In genomic region chr5:93596310-93596675, GRCh38 we compare ENCODE assay signal across 19 cellular contexts. TPM values are rescaled to one million over a fixed set of nuclear protein-coding genes. Genes with fewer than 3 reads are reported as not detected.
A peak's percentile ranks its signal among the peaks of the same experiment; 100 is the strongest.
DNase-seq lines count a peak whose midpoint lies in the region; ATAC-seq, FAIRE-seq and TF ChIP-seq lines count a peak whose summit lies in the region.
"Had no signal": no experiment of that assay in that cellular context is flagged by ENCODE, and none has a peak within 500 bp of the region (broad histone marks: within the 10 kb centered on the region; RNA-seq: fewer than 3 reads in every experiment).

No MANE protein-coding gene starts in this region.

- no peaks in the 10 kb centered on the region for H3K4me1 Mint-ChIP-seq in activated T-helper 1 cell treated with anti-CD3 and anti-CD28 coated beads, Interleukin-12 subunit alpha, Interleukin-12 subunit beta, Interleukin-2, Interleukin-4 antibody, amounts not matched to agents 30 ng/mL and 10 ng/mL and 1 ng/mL, durations not matched to agents 14 hours and 24 hours and 36 hours (ENCODE audit: low read depth)
- peaks cover 17% of the 10 kb centered on the region for H3K4me1 Mint-ChIP-seq in type B pancreatic cell (ENCODE audit: unreplicated experiment)
- peaks cover 35% of the 10 kb centered on the region for H3K4me1 Mint-ChIP-seq in stimulated activated naive CD8-positive, alpha-beta T cell treated with anti-CD3 and anti-CD28 coated beads, Interleukin-15, amount 100 ng/mL, for 72 hours

- H3K4me3 ChIP-seq in right atrium auricular region (no peak overlapping the region), kidney (ENCODE audit: low read length in 2 of 2) (no peak overlapping the region)

- DNase-seq in right atrium auricular region (ENCODE audit: low spot score) (no peak), cardiac septum (ENCODE audit: low spot score) (no peak), kidney (peak; percentile 75), type B pancreatic cell (ENCODE audit: extremely low spot score, unreplicated experiment) (no peak), activated T-cell treated with anti-CD3 and anti-CD28 coated beads for 4 hours (no peak)
- DNase-seq in activated T-helper 1 cell treated with anti-CD3 and anti-CD28 coated beads, Interleukin-12 subunit alpha, Interleukin-12 subunit beta, Interleukin-2, Interleukin-4 antibody, amounts not matched to agents 30 ng/mL and 10 ng/mL and 1 ng/mL, durations not matched to agents 14 hours and 24 hours and 36 hours (ENCODE audit: low spot score), result no peak
- no peak for DNase-seq in stimulated activated naive CD8-positive, alpha-beta T cell treated with anti-CD3 and anti-CD28 coated beads, Interleukin-15, amount 100 ng/mL, for 72 hours
- DNase-seq: activated CD4-positive, alpha-beta memory T cell treated with anti-CD3 and anti-CD28 coated beads, Interleukin-2, amount 10 ng/mL, durations not matched to agents 7 days and 5 days; activated T-cell treated with anti-CD3 and anti-CD28 coated beads, Interleukin-2, amount 50 U/mL, for 4 hours; CD4-positive, alpha-beta memory T cell; foreskin melanocyte; HCEC 1CT; NCI-H1048; NCI-H2029 treated with DMSO at 0.1 percent for 48 hours; NCI-H446 treated with DMSO at 0.1 percent for 48 hours had no signal

- H3K27me3 ChIP-seq in right atrium auricular region, result peaks cover 0 to 4% of the 10 kb centered on the region in 2 donors

- H3K27ac Mint-ChIP-seq in activated T-helper 1 cell treated with anti-CD3 and anti-CD28 coated beads, Interleukin-12 subunit alpha, Interleukin-12 subunit beta, Interleukin-2, Interleukin-4 antibody, amounts not matched to agents 30 ng/mL and 10 ng/mL and 1 ng/mL, durations not matched to agents 14 hours and 24 hours and 36 hours, result peak overlapping the region; percentile 47
- H3K27ac Mint-ChIP-seq in type B pancreatic cell, result no peak overlapping the region
- no peak overlapping the region for H3K27ac Mint-ChIP-seq in stimulated activated naive CD8-positive, alpha-beta T cell treated with anti-CD3 and anti-CD28 coated beads, Interleukin-15, amount 100 ng/mL, for 72 hours
- H3K27ac Mint-ChIP-seq: activated CD4-positive, alpha-beta memory T cell treated with anti-CD3 and anti-CD28 coated beads, Interleukin-2, amount 10 ng/mL, durations not matched to agents 7 days and 5 days had no signal

- H3K27me3 Mint-ChIP-seq in activated T-helper 1 cell treated with anti-CD3 and anti-CD28 coated beads, Interleukin-12 subunit alpha, Interleukin-12 subunit beta, Interleukin-2, Interleukin-4 antibody, amounts not matched to agents 30 ng/mL and 10 ng/mL and 1 ng/mL, durations not matched to agents 14 hours and 24 hours and 36 hours (ENCODE audit: insufficient read depth), result peaks cover 50% of the 10 kb centered on the region
- peaks cover 54% of the 10 kb centered on the region for H3K27me3 Mint-ChIP-seq in type B pancreatic cell
- no peaks in the 10 kb centered on the region for H3K27me3 Mint-ChIP-seq in stimulated activated naive CD8-positive, alpha-beta T cell treated with anti-CD3 and anti-CD28 coated beads, Interleukin-15, amount 100 ng/mL, for 72 hours

- H3K36me3 Mint-ChIP-seq in activated T-helper 1 cell treated with anti-CD3 and anti-CD28 coated beads, Interleukin-12 subunit alpha, Interleukin-12 subunit beta, Interleukin-2, Interleukin-4 antibody, amounts not matched to agents 30 ng/mL and 10 ng/mL and 1 ng/mL, durations not matched to agents 14 hours and 24 hours and 36 hours (ENCODE audit: low read depth), result peaks cover 7% of the 10 kb centered on the region
- peaks cover 36% of the 10 kb centered on the region for H3K36me3 Mint-ChIP-seq in type B pancreatic cell
- H3K36me3 Mint-ChIP-seq: CD4-positive, alpha-beta memory T cell had no signal

- FAIRE-seq in kidney (lab: Jason Lieb, UNC), result no peak

- H3K9ac ChIP-seq in kidney (ENCODE audit: low read length in 2 of 2), result no peak overlapping the region

- no peak overlapping the region for H3K4me3 Mint-ChIP-seq in activated T-helper 1 cell treated with anti-CD3 and anti-CD28 coated beads, Interleukin-12 subunit alpha, Interleukin-12 subunit beta, Interleukin-2, Interleukin-4 antibody, amounts not matched to agents 30 ng/mL and 10 ng/mL and 1 ng/mL, durations not matched to agents 14 hours and 24 hours and 36 hours
- peak overlapping the region; percentile 11 for H3K4me3 Mint-ChIP-seq in type B pancreatic cell
- peak overlapping the region in 1 of 2 donors; percentile 35 for H3K4me3 Mint-ChIP-seq in stimulated activated naive CD8-positive, alpha-beta T cell treated with anti-CD3 and anti-CD28 coated beads, Interleukin-15, amount 100 ng/mL, for 72 hours
- H3K4me3 Mint-ChIP-seq: activated CD4-positive, alpha-beta memory T cell treated with anti-CD3 and anti-CD28 coated beads, Interleukin-2, amount 10 ng/mL, durations not matched to agents 7 days and 5 days; activated T-cell treated with anti-CD3 and anti-CD28 coated beads, Interleukin-2, amount 50 U/mL, for 4 hours had no signal

- H3K9me3 Mint-ChIP-seq in activated T-helper 1 cell treated with anti-CD3 and anti-CD28 coated beads, Interleukin-12 subunit alpha, Interleukin-12 subunit beta, Interleukin-2, Interleukin-4 antibody, amounts not matched to agents 30 ng/mL and 10 ng/mL and 1 ng/mL, durations not matched to agents 14 hours and 24 hours and 36 hours, result peaks cover 11% of the 10 kb centered on the region
- H3K9me3 Mint-ChIP-seq in type B pancreatic cell, result no peaks in the 10 kb centered on the region
- no peaks in the 10 kb centered on the region for H3K9me3 Mint-ChIP-seq in stimulated activated naive CD8-positive, alpha-beta T cell treated with anti-CD3 and anti-CD28 coated beads, Interleukin-15, amount 100 ng/mL, for 72 hours
- H3K9me3 Mint-ChIP-seq: activated T-cell treated with anti-CD3 and anti-CD28 coated beads, Interleukin-2, amount 50 U/mL, for 4 hours had no signal

- H3K36me3 ChIP-seq in right atrium auricular region (no peaks in the 10 kb centered on the region), kidney (ENCODE audit: control insufficient read depth in 1 of 2, insufficient read depth in 2 of 2, low read length in 2 of 2) (peaks cover 0 to 4% of the 10 kb centered on the region in 2 donors)
- H3K36me3 ChIP-seq: neutrophil, thoracic aorta had no signal

- H3K4me1 ChIP-seq in right atrium auricular region (peaks cover 0 to 54% of the 10 kb centered on the region in 2 donors), kidney (ENCODE audit: control insufficient read depth in 1 of 2, insufficient read depth in 1 of 2, low read depth in 1 of 2, low read length in 2 of 2) (peaks cover 4 to 7% of the 10 kb centered on the region in 2 donors)

- H3K27ac ChIP-seq in right atrium auricular region, result peak overlapping the region; percentile 69 to 85
- no peak overlapping the region for H3K27ac ChIP-seq in kidney (ENCODE audit: low read depth in 2 of 2, low read length in 2 of 2)
- H3K27ac ChIP-seq: neutrophil, thoracic aorta, VCaP had no signal

- no peak for TF ChIP-seq CTCF in right atrium auricular region (IDR thresholded peaks at IDR 0.05)
- no peak for TF ChIP-seq CTCF in kidney (IDR thresholded peaks at IDR 0.05; ENCODE audit: borderline replicate concordance, extremely low read depth, insufficient read depth)
- TF ChIP-seq CTCF in type B pancreatic cell (conservative IDR thresholded peaks at IDR 0.05), result no peak

- intact Hi-C loops in cardiac septum (cut with DNase I), result no loop called here
- intact Hi-C loops in activated T-helper 1 cell treated with anti-CD3 and anti-CD28 coated beads, Interleukin-12 subunit alpha, Interleukin-12 subunit beta, Interleukin-2, Interleukin-4 antibody, amounts not matched to agents 30 ng/mL and 10 ng/mL and 1 ng/mL, durations not matched to agents 14 hours and 24 hours and 36 hours (cut with micrococcal nuclease), result no loop called here
- intact Hi-C loops in kidney (cut with DNase I), result no loop called here

- no peak for ATAC-seq in stimulated activated naive CD8-positive, alpha-beta T cell treated with anti-CD3 and anti-CD28 coated beads, Interleukin-15, amount 100 ng/mL, for 72 hours
- no peak for ATAC-seq in HG03571 (IDR thresholded peaks at IDR 0.05; ENCODE audit: unreplicated experiment)

- H3K9me3 ChIP-seq in right atrium auricular region (no peaks in the 10 kb centered on the region), kidney (ENCODE audit: control insufficient read depth in 1 of 2, low read length in 2 of 2) (no peaks in the 10 kb centered on the region)
- H3K9me3 ChIP-seq: thoracic aorta had no signal

RNA-seq across cellular contexts. Expression of gene NR2F1, which starts 13.3 kb away (rescaled TPM):
- total RNA-seq in right atrium auricular region, result 10 to 100 TPM; 35.3 to 37.6 TPM
- 0.73 TPM for total RNA-seq in cardiac septum
- total RNA-seq in activated T-helper 1 cell treated with anti-CD3 and anti-CD28 coated beads, Interleukin-12 subunit alpha, Interleukin-12 subunit beta, Interleukin-2, Interleukin-4 antibody, amounts not matched to agents 30 ng/mL and 10 ng/mL and 1 ng/mL, durations not matched to agents 14 hours and 24 hours and 36 hours, result not detected in 2 replicates
- total RNA-seq in kidney, result 49.5 TPM
- polyA plus RNA-seq in kidney (ENCODE audit: insufficient read depth, low read depth, low replicate concordance), result 22.8 TPM
- total RNA-seq in type B pancreatic cell (ENCODE audit: low replicate concordance), result 6.6 and 126 TPM in 2 replicates
- total RNA-seq: activated CD4-positive, alpha-beta memory T cell treated with anti-CD3 and anti-CD28 coated beads, Interleukin-2, amount 10 ng/mL, durations not matched to agents 7 days and 5 days; CD4-positive, alpha-beta memory T cell had no signal
- polyA plus RNA-seq: CD4-positive, alpha-beta memory T cell had no signal

RNA-seq across cellular contexts. Expression of gene NR2F1-AS1, which starts 15.3 kb away (rescaled TPM):
- total RNA-seq in right atrium auricular region (10 to 100 TPM in 1 of 2 donors, 1 to 10 TPM in 1; 7.1 to 11.0 TPM), cardiac septum (0.89 TPM), kidney (13.0 TPM), type B pancreatic cell (ENCODE audit: low replicate concordance) (1.8 and 19.0 TPM in 2 replicates)
- total RNA-seq in activated T-helper 1 cell treated with anti-CD3 and anti-CD28 coated beads, Interleukin-12 subunit alpha, Interleukin-12 subunit beta, Interleukin-2, Interleukin-4 antibody, amounts not matched to agents 30 ng/mL and 10 ng/mL and 1 ng/mL, durations not matched to agents 14 hours and 24 hours and 36 hours, result not detected in 2 replicates
- 16.0 TPM for polyA plus RNA-seq in kidney (ENCODE audit: insufficient read depth, low read depth, low replicate concordance)
- total RNA-seq: activated CD4-positive, alpha-beta memory T cell treated with anti-CD3 and anti-CD28 coated beads, Interleukin-2, amount 10 ng/mL, durations not matched to agents 7 days and 5 days; activated T-cell treated with anti-CD3 and anti-CD28 coated beads, Interleukin-2, amount 50 U/mL, for 4 hours; CD4-positive, alpha-beta memory T cell had no signal
- polyA plus RNA-seq: CD4-positive, alpha-beta memory T cell had no signal

Comparison
In these comparisons a context has a peak if more than half of its experiments do, and no peak if none do; other contexts are left out.
1. H3K27ac ChIP-seq: peak in right atrium auricular region (2 of 2); none in kidney (0 of 2).